18 cellular contexts compared by ENCODE assay signal in genomic region chr22:35991168-35991567, GRCh38. TPM values are rescaled to one million over a fixed set of nuclear protein-coding genes. Genes with fewer than 3 reads are reported as not detected.
DNase-seq lines count a peak whose midpoint lies in the region; ATAC-seq and TF ChIP-seq lines count a peak whose summit lies in the region.
"Had no signal": no experiment of that assay in that cellular context is flagged by ENCODE, and none has a peak within 500 bp of the region (broad histone marks: within the 10 kb centered on the region; RNA-seq: fewer than 3 reads in every experiment).

No MANE protein-coding gene starts in this region.

- POLR2A ChIA-PET in SK-N-SH (lab: Yijun Ruan, JAX), result no interaction called here

- H3K36me3 ChIP-seq in SK-N-SH (replicated peaks in 1 of 2; ENCODE audit: control insufficient read depth in 1 of 2, insufficient read depth in 2 of 2, low read length in 1 of 2), result peaks cover 12 to 43% of the 10 kb centered on the region in 2 experiments
- no peaks in the 10 kb centered on the region for H3K36me3 ChIP-seq in esophagus muscularis mucosa
- H3K36me3 ChIP-seq: Peyer's patch had no signal

- H4K20me1 ChIP-seq in SK-N-SH (ENCODE audit: insufficient read depth), result peaks cover 11% of the 10 kb centered on the region

- no peak for TF ChIP-seq CTCF in SK-N-SH (IDR thresholded peaks at IDR 0.05)
- TF ChIP-seq CTCF in esophagus muscularis mucosa (IDR thresholded peaks at IDR 0.05), result no peak

- DNase-seq in AG08396 (ENCODE audit: low spot score) (peak; percentile 30), SK-N-SH (no peak), esophagus muscularis mucosa (ENCODE audit: extremely low spot score) (no peak), iris pigment epithelial cell (ENCODE audit: low read depth) (peak; percentile 57), middle frontal gyrus (ENCODE audit: extremely low spot score, low spot score) (no peak)
- no peak for DNase-seq in activated CD4-positive, alpha-beta T cell treated with anti-CD3 and anti-CD28 coated beads, Interleukin-2, amount 50 U/mL, for 1 hour
- DNase-seq: AML-193, DND-41, HCEC 1CT, KBM-7, NCI-H1105, NCI-H2081, NCI-H446 treated with DMSO at 0.1 percent for 48 hours, Peyer's patch, SHP77 had no signal

- intact Hi-C loops in esophagus muscularis mucosa (cut with DNase I), result no loop called here

- no peak overlapping the region for H3K9ac ChIP-seq in SK-N-SH

- H3K27me3 ChIP-seq in SK-N-SH (ENCODE audit: insufficient read depth), result no peaks in the 10 kb centered on the region
- no peaks in the 10 kb centered on the region for H3K27me3 ChIP-seq in esophagus muscularis mucosa
- H3K27me3 ChIP-seq: Peyer's patch had no signal

- peak overlapping the region; percentile 31; the same call in 1 of the 2 replicates for H3K4me2 ChIP-seq in SK-N-SH

- H3K27ac ChIP-seq in SK-N-SH (ENCODE audit: low read depth in 2 of 2, low read length in 1 of 2) (peak overlapping the region; percentile 4 to 34; a peak in 3 of 4 replicates), esophagus muscularis mucosa (replicated peaks in 1 of 4) (peak overlapping the region; percentile 4 to 48 (median 27))
- H3K27ac ChIP-seq: C4-2B had no signal

- H3K79me2 ChIP-seq in SK-N-SH (ENCODE audit: insufficient read depth), result peaks cover 89% of the 10 kb centered on the region

- TF ChIP-seq EP300 in SK-N-SH (IDR thresholded peaks at IDR 0.05; ENCODE audit: borderline replicate concordance in 1 of 2, low read depth in 1 of 2, low read length in 1 of 2) (no peak), esophagus muscularis mucosa (IDR thresholded peaks at IDR 0.05) (no peak)

- H3K4me1 ChIP-seq in SK-N-SH (ENCODE audit: control insufficient read depth in 1 of 2, insufficient read depth in 2 of 2, low read depth in 1 of 2, low read length in 1 of 2), result peaks cover 36 to 41% of the 10 kb centered on the region in 2 experiments
- H3K4me1 ChIP-seq in esophagus muscularis mucosa, result peaks cover 17 to 84% (median 76%) of the 10 kb centered on the region in 4 donors

- no peaks in the 10 kb centered on the region for H3K9me2 ChIP-seq in SK-N-SH

- TF ChIP-seq RAD21 in SK-N-SH (IDR thresholded peaks at IDR 0.05; ENCODE audit: low read length), result no peak

- ATAC-seq in HG03520 (IDR thresholded peaks at IDR 0.05; ENCODE audit: unreplicated experiment), result no peak
- no peak for ATAC-seq in HG03457 (IDR thresholded peaks at IDR 0.05; ENCODE audit: unreplicated experiment)

- no peaks in the 10 kb centered on the region for H3K9me3 ChIP-seq in SK-N-SH
- no peaks in the 10 kb centered on the region for H3K9me3 ChIP-seq in esophagus muscularis mucosa
- H3K9me3 ChIP-seq: Peyer's patch had no signal

- CTCF ChIA-PET in SK-N-SH (lab: Yijun Ruan, JAX), result interaction anchor here (6.2 kb wide), 1 partner anchor 75 kb away, joined by 39 read pairs; no protein-coding TSS in a partner anchor

- WGBS in SK-N-SH (ENCODE audit: low lambda C conversion rate), result 76% methylated on average over 2 of the region's 2 CpGs
- WGBS in esophagus muscularis mucosa, result 48% methylated on average over 2 of the region's 2 CpGs

- peaks cover 29% of the 10 kb centered on the region for H3F3A ChIP-seq in SK-N-SH (replicated peaks; ENCODE audit: insufficient read depth)

- no peak overlapping the region for H3K4me3 ChIP-seq in SK-N-SH (ENCODE audit: low read depth in 2 of 2, low read length in 1 of 2)
- H3K4me3 ChIP-seq in esophagus muscularis mucosa, result no peak overlapping the region
- H3K4me3 ChIP-seq: Peyer's patch had no signal

- no peak overlapping the region for H2AFZ ChIP-seq in SK-N-SH (ENCODE audit: low read depth)

- TF ChIP-seq POLR2A in esophagus muscularis mucosa (IDR thresholded peaks at IDR 0.05; ENCODE audit: low read depth), result no peak

TF ChIP-seq in SK-N-SH, 30 proteins besides CTCF, POLR2A, EP300 and RAD21:
- no peak for TF ChIP-seq ELF1 (IDR thresholded peaks at IDR 0.05)
- TF ChIP-seq, protein P1, sequence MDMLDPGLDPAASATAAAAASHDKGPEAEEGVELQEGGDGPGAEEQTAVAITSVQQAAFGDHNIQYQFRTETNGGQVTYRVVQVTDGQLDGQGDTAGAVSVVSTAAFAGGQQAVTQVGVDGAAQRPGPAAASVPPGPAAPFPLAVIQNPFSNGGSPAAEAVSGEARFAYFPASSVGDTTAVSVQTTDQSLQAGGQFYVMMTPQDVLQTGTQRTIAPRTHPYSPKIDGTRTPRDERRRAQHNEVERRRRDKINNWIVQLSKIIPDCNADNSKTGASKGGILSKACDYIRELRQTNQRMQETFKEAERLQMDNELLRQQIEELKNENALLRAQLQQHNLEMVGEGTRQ (IDR thresholded peaks at IDR 0.05; ENCODE audit: borderline replicate concordance, low read depth, low read length), result no peak
- peak; percentile 6; the same call in 1 of the 2 replicates for TF ChIP-seq TCF12 (IDR thresholded peaks at IDR 0.05)

RNA-seq across cellular contexts. Expression of gene RBFOX2, which starts 37.5 kb away (rescaled TPM):
- polyA plus RNA-seq in SK-N-SH (2012; rRNA removed), result 115 and 151 TPM in 2 replicates
- 92.8 and 114 TPM in 2 replicates for polyA plus RNA-seq in SK-N-SH (2012; cell fraction: cytosol; rRNA removed)
- 125 and 168 TPM in 2 replicates for polyA plus RNA-seq in SK-N-SH (2012; cell fraction: nucleus; rRNA removed)
- 100 to 1,000 TPM; 113 to 179 (median 155) TPM for total RNA-seq in esophagus muscularis mucosa

Comparison
In these comparisons a context has a peak if more than half of its experiments do, and no peak if none do; other contexts are left out.
1. DNase-seq: peak in AG08396 (single experiment) and iris pigment epithelial cell (single experiment); none in SK-N-SH (single experiment), esophagus muscularis mucosa (single experiment), middle frontal gyrus (single experiment) and activated CD4-positive, alpha-beta T cell treated with anti-CD3 and anti-CD28 coated beads, Interleukin-2, amount 50 U/mL, for 1 hour (single experiment).